Comparison of ENCODE assay signal across 1 cellular context in genomic region chr12:124720687-124721500, GRCh38.
A peak's percentile ranks its signal among the peaks of the same experiment; 100 is the strongest.
TF ChIP-seq lines count a peak whose summit lies in the region.

No MANE protein-coding gene starts in this region.

TF ChIP-seq in HEK293, 187 proteins besides CTCF, POLR2A, EP300 and RAD21 (continued from another document and continues in another):
- TF ChIP-seq REST (tag by site-specific recombination; IDR thresholded peaks at IDR 0.05) = no peak
- no peak for TF ChIP-seq ZNF248 (tag by site-specific recombination; IDR thresholded peaks at IDR 0.05)
- TF ChIP-seq ZNF10 (tag by site-specific recombination; IDR thresholded peaks at IDR 0.05) = peak; percentile 80; the same call in 1 of the 2 replicates
- peak; percentile 79; the same call in 1 of the 2 replicates for TF ChIP-seq SCRT2 (tag by site-specific recombination; IDR thresholded peaks at IDR 0.05)
- no peak for TF ChIP-seq ZNF132 (tag by site-specific recombination; IDR thresholded peaks at IDR 0.05; ENCODE audit: borderline replicate concordance)
- peak; percentile 60; the same call in 1 of the 2 replicates for TF ChIP-seq ZNF488 (tag by site-specific recombination; IDR thresholded peaks at IDR 0.05)
- no peak; the same call in 1 of the 2 replicates for TF ChIP-seq ZNF791 (tag by site-specific recombination; IDR thresholded peaks at IDR 0.05)
- no peak for TF ChIP-seq ZNF596 (tag by site-specific recombination; IDR thresholded peaks at IDR 0.05)
- peak; percentile 97 for TF ChIP-seq ZEB2 (tag by site-specific recombination; IDR thresholded peaks at IDR 0.05)
- peak; percentile 58 for TF ChIP-seq ZNF423 (tag by site-specific recombination; IDR thresholded peaks at IDR 0.05)
- peak; percentile 32; the same call in 1 of the 2 replicates for TF ChIP-seq ZNF76 (tag by site-specific recombination; IDR thresholded peaks at IDR 0.05; ENCODE audit: borderline replicate concordance, low read depth)
- TF ChIP-seq ZNF677 (tag by site-specific recombination; IDR thresholded peaks at IDR 0.05) = no peak
- 0 out of 2 replicates have a peak, but pooled peaks have one; percentile 19 for TF ChIP-seq KLF17 (tag by site-specific recombination; IDR thresholded peaks at IDR 0.05)
- TF ChIP-seq ZNF544 (tag by site-specific recombination; IDR thresholded peaks at IDR 0.05) = no peak
- TF ChIP-seq ZNF768 (tag by site-specific recombination; IDR thresholded peaks at IDR 0.05) = peak; percentile 99
- no peak for TF ChIP-seq TCF7L2 (IDR thresholded peaks at IDR 0.05; ENCODE audit: borderline replicate concordance, low read depth, low read length)
- TF ChIP-seq ATF2 (tag by site-specific recombination; IDR thresholded peaks at IDR 0.05; ENCODE audit: low read depth) = peak; percentile 74
- peak; percentile 72; the same call in 1 of the 2 replicates for TF ChIP-seq ZBTB8A (tag by site-specific recombination; IDR thresholded peaks at IDR 0.05)
- 0 out of 2 replicates have a peak, but pooled peaks have one; percentile 32 for TF ChIP-seq ZBTB44 (tag by site-specific recombination; IDR thresholded peaks at IDR 0.05)
- TF ChIP-seq TSHZ1 (tag by site-specific recombination; IDR thresholded peaks at IDR 0.05; ENCODE audit: borderline replicate concordance) = peak; percentile 97
- TF ChIP-seq ZNF148 (tag by site-specific recombination; IDR thresholded peaks at IDR 0.05; ENCODE audit: borderline replicate concordance) = no peak
- TF ChIP-seq ZNF747 (tag by site-specific recombination; IDR thresholded peaks at IDR 0.05) = no peak
- peak; percentile 78 for TF ChIP-seq ZNF366 (tag by site-specific recombination; conservative IDR thresholded peaks at IDR 0.05)
- TF ChIP-seq ZNF513 (tag by site-specific recombination; IDR thresholded peaks at IDR 0.05) = no peak; the same call in 1 of the 2 replicates
- TF ChIP-seq ZNF548 (tag by site-specific recombination; IDR thresholded peaks at IDR 0.05) = no peak
- TF ChIP-seq HOXD13 (CRISPR knock-in tag; IDR thresholded peaks at IDR 0.05; ENCODE audit: borderline replicate concordance) = no peak
- no peak for TF ChIP-seq KLF1 (tag by site-specific recombination; IDR thresholded peaks at IDR 0.05)
- no peak for TF ChIP-seq ZNF530 (tag by site-specific recombination; IDR thresholded peaks at IDR 0.05; ENCODE audit: low read depth)
- TF ChIP-seq IKZF3 (tag by site-specific recombination; IDR thresholded peaks at IDR 0.05) = peak; percentile 82; the same call in 1 of the 2 replicates
- TF ChIP-seq FEZF1 (tag by site-specific recombination; IDR thresholded peaks at IDR 0.05) = peak; percentile 82
- no peak; the same call in 1 of the 2 replicates for TF ChIP-seq GLI2 (tag by site-specific recombination; IDR thresholded peaks at IDR 0.05; ENCODE audit: borderline replicate concordance, low read depth)
- TF ChIP-seq HIC1 (tag by site-specific recombination; IDR thresholded peaks at IDR 0.05) = no peak
- TF ChIP-seq ZBTB26 (tag by site-specific recombination; optimal IDR thresholded peaks at IDR 0.05) = no peak
- no peak for TF ChIP-seq ZNF26 (tag by site-specific recombination; IDR thresholded peaks at IDR 0.05)
- TF ChIP-seq ZSCAN23 (tag by site-specific recombination; IDR thresholded peaks at IDR 0.05) = no peak
